In the genomic region with DNA sequence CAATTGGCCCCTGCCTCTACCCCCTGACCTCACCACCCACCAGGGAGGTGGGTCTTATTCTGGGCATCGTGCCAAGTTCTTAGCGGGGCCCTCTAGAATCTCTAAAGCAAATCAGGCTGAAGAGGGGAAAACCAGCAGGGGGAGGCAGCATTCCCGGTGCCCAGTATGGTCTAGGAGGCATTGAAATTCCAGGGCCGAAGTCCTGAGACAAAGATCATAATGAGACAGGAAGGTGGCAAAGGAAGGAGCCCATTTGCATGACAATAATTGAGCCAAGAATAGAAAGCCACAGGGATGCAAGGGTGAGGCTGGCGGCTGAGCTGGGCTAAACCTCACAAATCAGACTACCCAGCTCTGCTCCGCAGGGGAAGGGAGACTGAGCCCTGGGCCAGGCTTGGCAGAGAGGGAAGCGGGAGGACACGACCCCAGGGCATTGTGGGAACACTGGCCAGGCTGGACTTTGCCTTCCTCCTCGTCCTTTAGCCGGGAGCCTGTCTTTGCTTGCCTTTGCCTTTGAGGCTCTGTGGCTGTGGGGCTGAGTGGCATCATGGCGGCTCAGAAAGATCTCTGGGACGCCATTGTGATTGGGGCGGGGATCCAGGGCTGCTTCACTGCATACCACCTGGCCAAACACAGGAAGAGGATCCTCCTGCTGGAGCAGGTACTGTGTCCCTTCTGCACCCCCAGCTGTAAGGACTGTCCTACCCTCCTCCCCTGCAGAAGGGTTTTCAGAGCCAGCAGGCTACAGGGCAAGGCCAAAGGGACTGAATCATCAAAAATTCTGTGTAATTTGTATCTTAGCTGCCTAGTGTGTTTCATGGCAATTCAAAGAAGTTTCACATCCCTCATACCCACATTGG, we compare ENCODE assay signal across 7 cellular contexts. TPM values are rescaled to one million over a fixed set of nuclear protein-coding genes. Genes with fewer than 3 reads are reported as not detected.
DNase-seq lines count a peak whose midpoint lies in the region; ATAC-seq and TF ChIP-seq lines count a peak whose summit lies in the region.

A gene with protein sequence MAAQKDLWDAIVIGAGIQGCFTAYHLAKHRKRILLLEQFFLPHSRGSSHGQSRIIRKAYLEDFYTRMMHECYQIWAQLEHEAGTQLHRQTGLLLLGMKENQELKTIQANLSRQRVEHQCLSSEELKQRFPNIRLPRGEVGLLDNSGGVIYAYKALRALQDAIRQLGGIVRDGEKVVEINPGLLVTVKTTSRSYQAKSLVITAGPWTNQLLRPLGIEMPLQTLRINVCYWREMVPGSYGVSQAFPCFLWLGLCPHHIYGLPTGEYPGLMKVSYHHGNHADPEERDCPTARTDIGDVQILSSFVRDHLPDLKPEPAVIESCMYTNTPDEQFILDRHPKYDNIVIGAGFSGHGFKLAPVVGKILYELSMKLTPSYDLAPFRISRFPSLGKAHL (plus strand): TSS at position 463 of the 860 bp plus-strand sequence. CDS start 85 bp downstream, at position 548.

- DNase-seq in HT1080 (ENCODE audit: low read depth), result peak; percentile 17
- peak; percentile 96 for DNase-seq in NCI-H345 (lab: John Stamatoyannopoulos, UW)
- peak; percentile 12 to 77 for DNase-seq in cardiac fibroblast (ENCODE audit: low read depth in 2 of 2)
- no peak for DNase-seq in T-helper 17 cell

- peak; percentile 31 to 42 for TF ChIP-seq RAD21 in liver (IDR thresholded peaks at IDR 0.05)

- peaks cover 12 to 53% (median 40%) of the 10 kb centered on the region in 4 donors for H3K4me1 ChIP-seq in liver (ENCODE audit: control insufficient read depth in 4 of 4, insufficient read depth in 4 of 4, low read length in 3 of 4)

- H3K9me3 ChIP-seq in liver (ENCODE audit: control insufficient read depth in 4 of 4, low read length in 3 of 4), result no peaks in the 10 kb centered on the region
- no peaks in the 10 kb centered on the region for H3K9me3 ChIP-seq in T-helper 17 cell (ENCODE audit: control insufficient read depth, low read length, poor library complexity, severe bottlenecking)

- H3K4me3 ChIP-seq in cardiac fibroblast (replicated peaks in 1 of 2; ENCODE audit: low read depth in 2 of 2, low read length in 2 of 2), result no peak within 1 kb of the TSS
- H3K4me3 ChIP-seq in liver (ENCODE audit: low read depth in 1 of 3, low read length in 3 of 3), result peak within 1 kb of the TSS; percentile 62 to 87 (median 75)

- no peaks in the 10 kb centered on the region for H3K36me3 Mint-ChIP-seq in T-helper 17 cell (ENCODE audit: low read depth)

- ATAC-seq in HG02763 (IDR thresholded peaks at IDR 0.05; ENCODE audit: unreplicated experiment), result no peak
- no peak for ATAC-seq in HG03354 (IDR thresholded peaks at IDR 0.05; ENCODE audit: poor library complexity, severe bottlenecking, unreplicated experiment)
- no peak for ATAC-seq in T-helper 17 cell

- H3K27me3 ChIP-seq in liver (ENCODE audit: control insufficient read depth in 4 of 4, insufficient read depth in 4 of 4, low read length in 3 of 4), result no peaks in the 10 kb centered on the region

- no peak within 1 kb of the TSS for H3K27ac Mint-ChIP-seq in T-helper 17 cell

- peak within 1 kb of the TSS; percentile 50 to 63 for H3K27ac ChIP-seq in liver (ENCODE audit: low read depth in 1 of 2, low read length in 2 of 2)

- 18% methylated on average over 13 of the region's 13 CpGs for WGBS in liver

- peaks cover 35% of the 10 kb centered on the region for H3K27me3 Mint-ChIP-seq in T-helper 17 cell

- TF ChIP-seq CTCF in cardiac fibroblast (IDR thresholded peaks at IDR 0.05; ENCODE audit: low read depth, low read length) (no peak), liver (IDR thresholded peaks at IDR 0.05; ENCODE audit: low read depth, low read length, missing input control) (peak; percentile 20)

- peaks cover 6% of the 10 kb centered on the region for H3K4me1 Mint-ChIP-seq in T-helper 17 cell

- H3K36me3 ChIP-seq in liver (ENCODE audit: control insufficient read depth in 4 of 4, insufficient read depth in 3 of 4, low read depth in 1 of 4, low read length in 3 of 4), result peaks cover 0 to 2% (median 0%) of the 10 kb centered on the region in 4 donors

- no peak within 1 kb of the TSS for H3K4me3 Mint-ChIP-seq in T-helper 17 cell

- peak within 1 kb of the TSS; percentile 67 to 82 for H3K9ac ChIP-seq in liver (ENCODE audit: low read depth in 1 of 2, low read length in 2 of 2)

TF ChIP-seq in liver, 16 proteins besides CTCF, POLR2A, EP300 and RAD21:
- TF ChIP-seq HNF4G (IDR thresholded peaks at IDR 0.05) (peak; percentile 97), RXRA (IDR thresholded peaks at IDR 0.05) (peak; percentile 92 to 94), YY1 (IDR thresholded peaks at IDR 0.05) (peak; percentile 97), TAF1 (conservative IDR thresholded peaks at IDR 0.05) (peak; percentile 65), JUND (IDR thresholded peaks at IDR 0.05) (peak; percentile 5 to 77), GABPA (IDR thresholded peaks at IDR 0.05 in 1 of 2, conservative IDR thresholded peaks at IDR 0.05 in 1 of 2) (no peak), FOXA2 (IDR thresholded peaks at IDR 0.05) (peak; percentile 17), SP1 (IDR thresholded peaks at IDR 0.05) (peak; percentile 82), HNF4A (conservative IDR thresholded peaks at IDR 0.05) (peak; percentile 94 to 97), EGR1 (IDR thresholded peaks at IDR 0.05; ENCODE audit: low read depth in 2 of 2) (no peak), NR2F2 (IDR thresholded peaks at IDR 0.05) (peak; percentile 53), FOXA1 (IDR thresholded peaks at IDR 0.05) (no peak)
- TF ChIP-seq, protein P1, sequence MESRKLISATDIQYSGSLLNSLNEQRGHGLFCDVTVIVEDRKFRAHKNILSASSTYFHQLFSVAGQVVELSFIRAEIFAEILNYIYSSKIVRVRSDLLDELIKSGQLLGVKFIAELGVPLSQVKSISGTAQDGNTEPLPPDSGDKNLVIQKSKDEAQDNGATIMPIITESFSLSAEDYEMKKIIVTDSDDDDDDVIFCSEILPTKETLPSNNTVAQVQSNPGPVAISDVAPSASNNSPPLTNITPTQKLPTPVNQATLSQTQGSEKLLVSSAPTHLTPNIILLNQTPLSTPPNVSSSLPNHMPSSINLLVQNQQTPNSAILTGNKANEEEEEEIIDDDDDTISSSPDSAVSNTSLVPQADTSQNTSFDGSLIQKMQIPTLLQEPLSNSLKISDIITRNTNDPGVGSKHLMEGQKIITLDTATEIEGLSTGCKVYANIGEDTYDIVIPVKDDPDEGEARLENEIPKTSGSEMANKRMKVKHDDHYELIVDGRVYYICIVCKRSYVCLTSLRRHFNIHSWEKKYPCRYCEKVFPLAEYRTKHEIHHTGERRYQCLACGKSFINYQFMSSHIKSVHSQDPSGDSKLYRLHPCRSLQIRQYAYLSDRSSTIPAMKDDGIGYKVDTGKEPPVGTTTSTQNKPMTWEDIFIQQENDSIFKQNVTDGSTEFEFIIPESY (IDR thresholded peaks at IDR 0.05), result peak; percentile 65
- TF ChIP-seq, protein P2, sequence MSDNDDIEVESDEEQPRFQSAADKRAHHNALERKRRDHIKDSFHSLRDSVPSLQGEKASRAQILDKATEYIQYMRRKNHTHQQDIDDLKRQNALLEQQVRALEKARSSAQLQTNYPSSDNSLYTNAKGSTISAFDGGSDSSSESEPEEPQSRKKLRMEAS (IDR thresholded peaks at IDR 0.05), result peak; percentile 55
- TF ChIP-seq, protein P3, sequence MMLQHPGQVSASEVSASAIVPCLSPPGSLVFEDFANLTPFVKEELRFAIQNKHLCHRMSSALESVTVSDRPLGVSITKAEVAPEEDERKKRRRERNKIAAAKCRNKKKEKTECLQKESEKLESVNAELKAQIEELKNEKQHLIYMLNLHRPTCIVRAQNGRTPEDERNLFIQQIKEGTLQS (IDR thresholded peaks at IDR 0.05), result no peak
- TF ChIP-seq, protein P4, sequence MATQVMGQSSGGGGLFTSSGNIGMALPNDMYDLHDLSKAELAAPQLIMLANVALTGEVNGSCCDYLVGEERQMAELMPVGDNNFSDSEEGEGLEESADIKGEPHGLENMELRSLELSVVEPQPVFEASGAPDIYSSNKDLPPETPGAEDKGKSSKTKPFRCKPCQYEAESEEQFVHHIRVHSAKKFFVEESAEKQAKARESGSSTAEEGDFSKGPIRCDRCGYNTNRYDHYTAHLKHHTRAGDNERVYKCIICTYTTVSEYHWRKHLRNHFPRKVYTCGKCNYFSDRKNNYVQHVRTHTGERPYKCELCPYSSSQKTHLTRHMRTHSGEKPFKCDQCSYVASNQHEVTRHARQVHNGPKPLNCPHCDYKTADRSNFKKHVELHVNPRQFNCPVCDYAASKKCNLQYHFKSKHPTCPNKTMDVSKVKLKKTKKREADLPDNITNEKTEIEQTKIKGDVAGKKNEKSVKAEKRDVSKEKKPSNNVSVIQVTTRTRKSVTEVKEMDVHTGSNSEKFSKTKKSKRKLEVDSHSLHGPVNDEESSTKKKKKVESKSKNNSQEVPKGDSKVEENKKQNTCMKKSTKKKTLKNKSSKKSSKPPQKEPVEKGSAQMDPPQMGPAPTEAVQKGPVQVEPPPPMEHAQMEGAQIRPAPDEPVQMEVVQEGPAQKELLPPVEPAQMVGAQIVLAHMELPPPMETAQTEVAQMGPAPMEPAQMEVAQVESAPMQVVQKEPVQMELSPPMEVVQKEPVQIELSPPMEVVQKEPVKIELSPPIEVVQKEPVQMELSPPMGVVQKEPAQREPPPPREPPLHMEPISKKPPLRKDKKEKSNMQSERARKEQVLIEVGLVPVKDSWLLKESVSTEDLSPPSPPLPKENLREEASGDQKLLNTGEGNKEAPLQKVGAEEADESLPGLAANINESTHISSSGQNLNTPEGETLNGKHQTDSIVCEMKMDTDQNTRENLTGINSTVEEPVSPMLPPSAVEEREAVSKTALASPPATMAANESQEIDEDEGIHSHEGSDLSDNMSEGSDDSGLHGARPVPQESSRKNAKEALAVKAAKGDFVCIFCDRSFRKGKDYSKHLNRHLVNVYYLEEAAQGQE (IDR thresholded peaks at IDR 0.05), result peak; percentile 79

RNA-seq across cellular contexts. Expression of the gene that starts here (rescaled TPM):
- 0.14 and 0.33 TPM in 2 replicates for total RNA-seq in HT1080 (2014; rRNA removed; shearing (Covaris generic))
- polyA plus RNA-seq in HT1080 (2015; cell fraction: cytosol; rRNA removed), result not detected in 2 replicates
- polyA plus RNA-seq in HT1080 (2015; cell fraction: nucleus; rRNA removed), result 1.6 TPM in 1 of 2 replicates, not detected in the other
- total RNA-seq in liver (100 to 1,000 TPM in 1 of 2 donors, 10 to 100 TPM in 1; 19.3 to 189 TPM), T-helper 17 cell (1 to 10 TPM; 2.2 to 2.5 TPM)
- 100 to 1,000 TPM; 126 to 227 TPM for polyA plus RNA-seq in liver

Comparison
In these comparisons a context has a peak if more than half of its experiments do, and no peak if none do; other contexts are left out.
1. RNA of the gene that starts here (total RNA-seq): 19.3 to 189 TPM in liver; 2.2 to 2.5 TPM in T-helper 17 cell and 0.14 to 0.33 TPM in HT1080; every median in the first group is over 4 times any median in the second.
2. DNase-seq: peak in HT1080 (single experiment), NCI-H345 (single experiment) and cardiac fibroblast (2 of 2); none in T-helper 17 cell (0 of 3).
3. H3K4me3 ChIP-seq: peak in liver (3 of 3); none in cardiac fibroblast (0 of 2).